In genomic region chr1:184163674-184164470, GRCh38 we compare ENCODE assay signal across 9 cellular contexts.
A peak's percentile ranks its signal among the peaks of the same experiment; 100 is the strongest.
DNase-seq lines count a peak whose midpoint lies in the region; ATAC-seq and TF ChIP-seq lines count a peak whose summit lies in the region.
"Had no signal": no experiment of that assay in that cellular context is flagged by ENCODE, and none has a peak within 500 bp of the region (broad histone marks: within the 10 kb centered on the region; RNA-seq: fewer than 3 reads in every experiment).

No MANE protein-coding gene starts in this region.

- 80 to 90% (median 83%) methylated on average over 3 of the region's 3 CpGs for WGBS in psoas muscle, 3 donors
- WGBS in sigmoid colon, 2 donors, result 67 to 81% methylated on average over 3 of the region's 3 CpGs

- no peaks in the 10 kb centered on the region for H3K4me1 ChIP-seq in psoas muscle
- H3K4me1 ChIP-seq in sigmoid colon, result no peaks in the 10 kb centered on the region

- no peaks in the 10 kb centered on the region for H3K4me1 Mint-ChIP-seq in activated T-helper 17 cell treated with anti-CD3 and anti-CD28 coated beads, Interleukin-2, amount 50 U/mL, for 72 hours

- peaks cover 4% of the 10 kb centered on the region for H3K9me3 ChIP-seq in psoas muscle
- H3K9me3 ChIP-seq in sigmoid colon, result no peaks in the 10 kb centered on the region
- H3K9me3 ChIP-seq: neutrophil had no signal

- H3K27me3 ChIP-seq in psoas muscle (ENCODE audit: insufficient read depth in 3 of 3, low read length in 2 of 3), result no peaks in the 10 kb centered on the region
- H3K27me3 ChIP-seq in sigmoid colon, result no peaks in the 10 kb centered on the region
- H3K27me3 ChIP-seq: neutrophil had no signal

- no peak overlapping the region for H3K4me3 Mint-ChIP-seq in activated T-helper 17 cell treated with anti-CD3 and anti-CD28 coated beads, Interleukin-2, amount 50 U/mL, for 72 hours

- H3K9me3 Mint-ChIP-seq in activated T-helper 17 cell treated with anti-CD3 and anti-CD28 coated beads, Interleukin-2, amount 50 U/mL, for 72 hours, result no peaks in the 10 kb centered on the region

- intact Hi-C loops in psoas muscle (cut with DNase I) (no loop called here), sigmoid colon (cut with DNase I) (no loop called here)

- DNase-seq in 8988T, result peak; percentile 35
- peak in 1 of 2 donors; percentile 29 for DNase-seq in psoas muscle
- DNase-seq in cerebellum (ENCODE audit: low spot score), result no peak
- no peak for DNase-seq in sigmoid colon
- no peak for DNase-seq in hippocampal formation (lab: John Stamatoyannopoulos, UW)

- TF ChIP-seq EP300 in sigmoid colon (IDR thresholded peaks at IDR 0.05), result no peak

- ATAC-seq in GM19043 (IDR thresholded peaks at IDR 0.05; ENCODE audit: low read depth, unreplicated experiment) (peak; percentile 76), HG03135 (IDR thresholded peaks at IDR 0.05; ENCODE audit: unreplicated experiment) (peak; percentile 83), psoas muscle (peak in 3 of 4 donors; percentile 46 to 77 (median 64))
- ATAC-seq in activated T-helper 17 cell treated with anti-CD3 and anti-CD28 coated beads, Interleukin-2, amount 50 U/mL, for 72 hours (replicated peaks), result peak; percentile 14

- no peak for TF ChIP-seq POLR2A in sigmoid colon (IDR thresholded peaks at IDR 0.05)

- H3K27ac ChIP-seq in psoas muscle (no peak overlapping the region), sigmoid colon (no peak overlapping the region)

- no peak for TF ChIP-seq CTCF in psoas muscle (IDR thresholded peaks at IDR 0.05)
- TF ChIP-seq CTCF in sigmoid colon (IDR thresholded peaks at IDR 0.05), result no peak

- H3K27me3 Mint-ChIP-seq in activated T-helper 17 cell treated with anti-CD3 and anti-CD28 coated beads, Interleukin-2, amount 50 U/mL, for 72 hours, result no peaks in the 10 kb centered on the region

- no peaks in the 10 kb centered on the region for H3K36me3 ChIP-seq in psoas muscle (ENCODE audit: insufficient read depth in 1 of 2, low read depth in 1 of 2)
- H3K36me3 ChIP-seq in sigmoid colon, result no peaks in the 10 kb centered on the region
- H3K36me3 ChIP-seq: neutrophil had no signal

- no peak overlapping the region for H3K4me3 ChIP-seq in psoas muscle
- H3K4me3 ChIP-seq in sigmoid colon, result no peak overlapping the region

- no peak overlapping the region for H3K27ac Mint-ChIP-seq in activated T-helper 17 cell treated with anti-CD3 and anti-CD28 coated beads, Interleukin-2, amount 50 U/mL, for 72 hours

- no peaks in the 10 kb centered on the region for H3K36me3 Mint-ChIP-seq in activated T-helper 17 cell treated with anti-CD3 and anti-CD28 coated beads, Interleukin-2, amount 50 U/mL, for 72 hours (ENCODE audit: low read depth)

Comparison
In these comparisons a context has a peak if more than half of its experiments do, and no peak if none do; other contexts are left out.
1. ATAC-seq: peak in every context shown above with its lines; median percentile 83 in HG03135; 76 in GM19043; 64 in psoas muscle; 14 in activated T-helper 17 cell treated with anti-CD3 and anti-CD28 coated beads, Interleukin-2, amount 50 U/mL, for 72 hours.